ENCODE assay signal across 1 cellular context in genomic region chr6:93985953-93986352, GRCh38.
TF ChIP-seq lines count a peak whose summit lies in the region.

No MANE protein-coding gene starts in this region.

TF ChIP-seq in H1, 55 proteins besides CTCF, POLR2A, EP300 and RAD21 (continued from another document):
- no peak for TF ChIP-seq SAP30 (IDR thresholded peaks at IDR 0.05; ENCODE audit: insufficient read depth, insufficient replicate concordance, low read length)
